Comparison of ENCODE assay signal across 8 cellular contexts in the genomic region with DNA sequence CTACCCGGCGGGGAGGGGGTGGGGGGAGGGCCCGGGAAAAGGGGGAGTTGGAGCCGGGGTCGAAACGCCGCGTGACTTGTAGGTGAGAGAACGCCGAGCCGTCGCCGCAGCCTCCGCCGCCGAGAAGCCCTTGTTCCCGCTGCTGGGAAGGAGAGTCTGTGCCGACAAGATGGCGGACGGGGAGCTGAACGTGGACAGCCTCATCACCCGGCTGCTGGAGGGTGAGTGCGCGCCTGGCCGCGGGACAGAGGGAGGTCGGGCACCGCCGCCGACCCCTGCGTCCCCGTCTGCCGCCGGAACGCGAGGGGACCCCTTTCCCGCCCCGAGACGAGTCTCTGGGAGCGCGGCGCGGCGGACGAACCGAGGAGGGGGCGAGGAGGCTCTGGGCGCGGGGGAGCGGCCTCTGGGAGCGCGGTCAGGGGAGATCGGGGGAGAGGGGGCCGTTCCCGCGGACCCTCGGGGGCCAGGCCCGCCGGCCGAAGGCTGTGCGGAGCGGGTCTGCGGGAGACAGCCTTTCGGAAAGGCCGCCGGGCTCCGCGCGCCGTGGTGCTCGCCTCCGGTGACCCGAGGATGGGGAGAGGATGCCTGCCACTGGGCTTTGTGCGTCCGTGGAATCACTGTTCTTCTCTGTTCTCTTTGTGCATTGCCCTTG. TPM values are rescaled to one million over a fixed set of nuclear protein-coding genes. Genes with fewer than 3 reads are reported as not detected.
DNase-seq lines count a peak whose midpoint lies in the region; ATAC-seq and TF ChIP-seq lines count a peak whose summit lies in the region.

No MANE protein-coding gene starts in this region.

- 0 to 1% methylated on average over 29 to 75 of the region's 75 CpGs for WGBS in lung, 2 donors

- H3K27ac Mint-ChIP-seq in stimulated activated naive CD8-positive, alpha-beta T cell treated with anti-CD3 and anti-CD28 coated beads, Interleukin-15, amount 100 ng/mL, for 72 hours, result peak overlapping the region; percentile 96 to 98

- peak; percentile 30 for ATAC-seq in GM19328 (IDR thresholded peaks at IDR 0.05; ENCODE audit: unreplicated experiment)
- peak; percentile 34 for ATAC-seq in HG03342 (IDR thresholded peaks at IDR 0.05; ENCODE audit: unreplicated experiment)
- peak; percentile 30 for ATAC-seq in lung (ENCODE audit: insufficient read depth, low FRiP score)
- peak; percentile 49 for ATAC-seq in stimulated activated naive CD8-positive, alpha-beta T cell treated with anti-CD3 and anti-CD28 coated beads, Interleukin-15, amount 100 ng/mL, for 72 hours

- H3K27ac ChIP-seq in coronary artery (peak overlapping the region; percentile 96 to 100), lung (ENCODE audit: low read depth in 1 of 2, low read length in 1 of 2) (peak overlapping the region; percentile 98 to 100)

- peak overlapping the region; percentile 93 to 94 for H3K4me3 Mint-ChIP-seq in stimulated activated naive CD8-positive, alpha-beta T cell treated with anti-CD3 and anti-CD28 coated beads, Interleukin-15, amount 100 ng/mL, for 72 hours

- H3K4me1 ChIP-seq in lung (ENCODE audit: control insufficient read depth in 2 of 2, insufficient read depth in 2 of 2, low read length in 2 of 2), result peaks cover 5 to 20% of the 10 kb centered on the region in 2 donors

- no peaks in the 10 kb centered on the region for H3K9me3 ChIP-seq in lung (ENCODE audit: control insufficient read depth in 2 of 2, insufficient read depth in 1 of 2, low read length in 1 of 2)

- DNase-seq in DMS153 treated with DMSO at 0.1 percent for 48 hours (lab: John Stamatoyannopoulos, UW; ENCODE audit: unreplicated experiment), result peak; percentile 82
- peak; percentile 1 for DNase-seq in T-helper 22 cell (ENCODE audit: low read depth)
- no peak for DNase-seq in coronary artery (ENCODE audit: low spot score)
- no peak for DNase-seq in lung (ENCODE audit: low spot score)
- DNase-seq in stimulated activated naive CD8-positive, alpha-beta T cell treated with anti-CD3 and anti-CD28 coated beads, Interleukin-15, amount 100 ng/mL, for 72 hours, result peak in 1 of 2 donors; percentile 49
- no peak for DNase-seq in GF-D8 (lab: John Stamatoyannopoulos, UW)

- no peaks in the 10 kb centered on the region for H3K36me3 ChIP-seq in lung (ENCODE audit: control insufficient read depth in 2 of 2, insufficient read depth in 2 of 2, low read length in 2 of 2)

- H3K4me1 Mint-ChIP-seq in stimulated activated naive CD8-positive, alpha-beta T cell treated with anti-CD3 and anti-CD28 coated beads, Interleukin-15, amount 100 ng/mL, for 72 hours, result peaks cover 61% of the 10 kb centered on the region

- no peaks in the 10 kb centered on the region for H3K27me3 Mint-ChIP-seq in stimulated activated naive CD8-positive, alpha-beta T cell treated with anti-CD3 and anti-CD28 coated beads, Interleukin-15, amount 100 ng/mL, for 72 hours

- H3K4me3 ChIP-seq in coronary artery, result peak overlapping the region; percentile 81
- H3K4me3 ChIP-seq in lung, result peak overlapping the region; percentile 74

- no peaks in the 10 kb centered on the region for H3K27me3 ChIP-seq in lung (ENCODE audit: control insufficient read depth, insufficient read depth)

- no peaks in the 10 kb centered on the region for H3K9me3 Mint-ChIP-seq in stimulated activated naive CD8-positive, alpha-beta T cell treated with anti-CD3 and anti-CD28 coated beads, Interleukin-15, amount 100 ng/mL, for 72 hours

- no peak for TF ChIP-seq CTCF in coronary artery (IDR thresholded peaks at IDR 0.05)
- TF ChIP-seq CTCF in lung (IDR thresholded peaks at IDR 0.05; ENCODE audit: control extremely low read depth, extremely low read depth), result no peak

RNA-seq across cellular contexts. Expression of a gene that starts 0.5 kb away (rescaled TPM):
- 100 to 1,000 TPM; 276 to 309 TPM for total RNA-seq in lung
- polyA plus RNA-seq in lung, result 10 to 100 TPM; 85.7 to 86.5 TPM

RNA-seq across cellular contexts. Expression of a gene that starts 58.6 kb away (rescaled TPM):
- 1 to 10 TPM; 1.1 to 6.9 TPM for total RNA-seq in lung
- under 1 TPM; 0.10 to 0.11 TPM for polyA plus RNA-seq in lung

Comparison
In these comparisons a context has a peak if more than half of its experiments do, and no peak if none do; other contexts are left out.
1. DNase-seq: peak in DMS153 treated with DMSO at 0.1 percent for 48 hours (single experiment) and T-helper 22 cell (single experiment); none in coronary artery (single experiment), lung (single experiment) and GF-D8 (single experiment).
2. Peak in every context shown above with its lines, with median percentiles within 50 percentile points of each other: ATAC-seq.